Comparison of ENCODE assay signal across 1 cellular context in genomic region chr9:35096035-35096849, GRCh38.
TF ChIP-seq lines count a peak whose summit lies in the region.

Gene PIGO, minus strand, starts transcription at chr9:35096591. Its CDS starts 1,026 bp downstream, at chr9:35095565.

TF ChIP-seq in HepG2, 621 proteins besides CTCF, POLR2A, EP300 and RAD21 (continued from another document and continues in another):
- TF ChIP-seq ELF1 (CRISPR knock-in tag; IDR thresholded peaks at IDR 0.05) (peak; percentile 99), ZNF569 (CRISPR knock-in tag; IDR thresholded peaks at IDR 0.05; ENCODE audit: borderline replicate concordance) (no peak), ERF (CRISPR knock-in tag; IDR thresholded peaks at IDR 0.05) (peak; percentile 83), ZNF281 (CRISPR knock-in tag; IDR thresholded peaks at IDR 0.05; ENCODE audit: borderline replicate concordance) (peak; percentile 9; the same call in 1 of the 2 replicates), GMEB1 (CRISPR knock-in tag; IDR thresholded peaks at IDR 0.05; ENCODE audit: borderline replicate concordance) (peak; percentile 94), BRF2 (CRISPR knock-in tag; IDR thresholded peaks at IDR 0.05) (peak; percentile 60; the same call in 1 of the 2 replicates), ZBTB8A (CRISPR knock-in tag; IDR thresholded peaks at IDR 0.05; ENCODE audit: borderline replicate concordance, low read depth) (peak; percentile 95; the same call in 1 of the 2 replicates), FOSL2 (CRISPR knock-in tag; IDR thresholded peaks at IDR 0.05) (peak; percentile 50), SP5 (CRISPR knock-in tag; IDR thresholded peaks at IDR 0.05; ENCODE audit: borderline replicate concordance, low read depth) (peak; percentile 12; the same call in 1 of the 2 replicates), HOXA7 (CRISPR knock-in tag; IDR thresholded peaks at IDR 0.05) (no peak), ZNF816 (CRISPR knock-in tag; IDR thresholded peaks at IDR 0.05; ENCODE audit: borderline replicate concordance) (peak; percentile 94), RBM39 (IDR thresholded peaks at IDR 0.05; ENCODE audit: low read depth, low read length, poor library complexity, severe bottlenecking) (peak; percentile 93), GABPB1 (CRISPR knock-in tag; IDR thresholded peaks at IDR 0.05) (peak; percentile 97), ZNF639 (CRISPR knock-in tag; conservative IDR thresholded peaks at IDR 0.05) (peak; percentile 75), MIER3 (CRISPR knock-in tag; IDR thresholded peaks at IDR 0.05; ENCODE audit: borderline replicate concordance) (no peak; the same call in 1 of the 2 replicates), PLRG1 (conservative IDR thresholded peaks at IDR 0.05) (no peak), ZNF790 (CRISPR knock-in tag; IDR thresholded peaks at IDR 0.05; ENCODE audit: borderline replicate concordance) (peak; percentile 79; the same call in 1 of the 2 replicates), ZNF251 (CRISPR knock-in tag; IDR thresholded peaks at IDR 0.05) (peak; percentile 93; the same call in 1 of the 2 replicates), ELF3 (CRISPR knock-in tag; IDR thresholded peaks at IDR 0.05) (peak; percentile 94), AHR (CRISPR knock-in tag; IDR thresholded peaks at IDR 0.05) (0 out of 2 replicates have a peak, but pooled peaks have one; percentile 54), ZBTB43 (CRISPR knock-in tag; conservative IDR thresholded peaks at IDR 0.05) (no peak), SRSF4 (IDR thresholded peaks at IDR 0.05; ENCODE audit: low read depth, low read length, poor library complexity, severe bottlenecking) (no peak), MAZ (IDR thresholded peaks at IDR 0.05; ENCODE audit: borderline replicate concordance, low read depth, low read length) (peak; percentile 71; the same call in 1 of the 2 replicates), MAZ (CRISPR knock-in tag; IDR thresholded peaks at IDR 0.05; ENCODE audit: low read depth) (peak; percentile 95), ZSCAN22 (CRISPR knock-in tag; IDR thresholded peaks at IDR 0.05) (peak; percentile 56; the same call in 1 of the 2 replicates), ZNF556 (CRISPR knock-in tag; IDR thresholded peaks at IDR 0.05; ENCODE audit: borderline replicate concordance) (peak; percentile 99), ZNF737 (CRISPR knock-in tag; IDR thresholded peaks at IDR 0.05; ENCODE audit: borderline replicate concordance) (peak; percentile 93; the same call in 1 of the 2 replicates), ZNF232 (CRISPR knock-in tag; IDR thresholded peaks at IDR 0.05; ENCODE audit: borderline replicate concordance) (peak; percentile 70; the same call in 1 of the 2 replicates), SIX1 (CRISPR knock-in tag; IDR thresholded peaks at IDR 0.05; ENCODE audit: borderline replicate concordance) (no peak)
- TF ChIP-seq, protein P1, sequence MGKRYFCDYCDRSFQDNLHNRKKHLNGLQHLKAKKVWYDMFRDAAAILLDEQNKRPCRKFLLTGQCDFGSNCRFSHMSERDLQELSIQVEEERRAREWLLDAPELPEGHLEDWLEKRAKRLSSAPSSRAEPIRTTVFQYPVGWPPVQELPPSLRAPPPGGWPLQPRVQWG (CRISPR knock-in tag; IDR thresholded peaks at IDR 0.05; ENCODE audit: borderline replicate concordance, low read depth), result no peak
- TF ChIP-seq, protein P2, sequence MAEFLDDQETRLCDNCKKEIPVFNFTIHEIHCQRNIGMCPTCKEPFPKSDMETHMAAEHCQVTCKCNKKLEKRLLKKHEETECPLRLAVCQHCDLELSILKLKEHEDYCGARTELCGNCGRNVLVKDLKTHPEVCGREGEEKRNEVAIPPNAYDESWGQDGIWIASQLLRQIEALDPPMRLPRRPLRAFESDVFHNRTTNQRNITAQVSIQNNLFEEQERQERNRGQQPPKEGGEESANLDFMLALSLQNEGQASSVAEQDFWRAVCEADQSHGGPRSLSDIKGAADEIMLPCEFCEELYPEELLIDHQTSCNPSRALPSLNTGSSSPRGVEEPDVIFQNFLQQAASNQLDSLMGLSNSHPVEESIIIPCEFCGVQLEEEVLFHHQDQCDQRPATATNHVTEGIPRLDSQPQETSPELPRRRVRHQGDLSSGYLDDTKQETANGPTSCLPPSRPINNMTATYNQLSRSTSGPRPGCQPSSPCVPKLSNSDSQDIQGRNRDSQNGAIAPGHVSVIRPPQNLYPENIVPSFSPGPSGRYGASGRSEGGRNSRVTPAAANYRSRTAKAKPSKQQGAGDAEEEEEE (CRISPR knock-in tag; IDR thresholded peaks at IDR 0.05; ENCODE audit: borderline replicate concordance), result no peak
- TF ChIP-seq, protein P3, sequence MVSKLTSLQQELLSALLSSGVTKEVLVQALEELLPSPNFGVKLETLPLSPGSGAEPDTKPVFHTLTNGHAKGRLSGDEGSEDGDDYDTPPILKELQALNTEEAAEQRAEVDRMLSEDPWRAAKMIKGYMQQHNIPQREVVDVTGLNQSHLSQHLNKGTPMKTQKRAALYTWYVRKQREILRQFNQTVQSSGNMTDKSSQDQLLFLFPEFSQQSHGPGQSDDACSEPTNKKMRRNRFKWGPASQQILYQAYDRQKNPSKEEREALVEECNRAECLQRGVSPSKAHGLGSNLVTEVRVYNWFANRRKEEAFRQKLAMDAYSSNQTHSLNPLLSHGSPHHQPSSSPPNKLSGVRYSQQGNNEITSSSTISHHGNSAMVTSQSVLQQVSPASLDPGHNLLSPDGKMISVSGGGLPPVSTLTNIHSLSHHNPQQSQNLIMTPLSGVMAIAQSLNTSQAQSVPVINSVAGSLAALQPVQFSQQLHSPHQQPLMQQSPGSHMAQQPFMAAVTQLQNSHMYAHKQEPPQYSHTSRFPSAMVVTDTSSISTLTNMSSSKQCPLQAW (CRISPR knock-in tag; IDR thresholded peaks at IDR 0.05), result peak; percentile 78
- TF ChIP-seq, protein P4, sequence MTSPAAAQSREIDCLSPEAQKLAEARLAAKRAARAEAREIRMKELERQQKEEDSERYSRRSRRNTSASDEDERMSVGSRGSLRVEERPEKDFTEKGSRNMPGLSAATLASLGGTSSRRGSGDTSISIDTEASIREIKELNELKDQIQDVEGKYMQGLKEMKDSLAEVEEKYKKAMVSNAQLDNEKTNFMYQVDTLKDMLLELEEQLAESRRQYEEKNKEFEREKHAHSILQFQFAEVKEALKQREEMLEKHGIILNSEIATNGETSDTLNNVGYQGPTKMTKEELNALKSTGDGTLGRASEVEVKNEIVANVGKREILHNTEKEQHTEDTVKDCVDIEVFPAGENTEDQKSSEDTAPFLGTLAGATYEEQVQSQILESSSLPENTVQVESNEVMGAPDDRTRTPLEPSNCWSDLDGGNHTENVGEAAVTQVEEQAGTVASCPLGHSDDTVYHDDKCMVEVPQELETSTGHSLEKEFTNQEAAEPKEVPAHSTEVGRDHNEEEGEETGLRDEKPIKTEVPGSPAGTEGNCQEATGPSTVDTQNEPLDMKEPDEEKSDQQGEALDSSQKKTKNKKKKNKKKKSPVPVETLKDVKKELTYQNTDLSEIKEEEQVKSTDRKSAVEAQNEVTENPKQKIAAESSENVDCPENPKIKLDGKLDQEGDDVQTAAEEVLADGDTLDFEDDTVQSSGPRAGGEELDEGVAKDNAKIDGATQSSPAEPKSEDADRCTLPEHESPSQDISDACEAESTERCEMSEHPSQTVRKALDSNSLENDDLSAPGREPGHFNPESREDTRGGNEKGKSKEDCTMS (CRISPR knock-in tag; conservative IDR thresholded peaks at IDR 0.05), result no peak
- TF ChIP-seq, protein P5, sequence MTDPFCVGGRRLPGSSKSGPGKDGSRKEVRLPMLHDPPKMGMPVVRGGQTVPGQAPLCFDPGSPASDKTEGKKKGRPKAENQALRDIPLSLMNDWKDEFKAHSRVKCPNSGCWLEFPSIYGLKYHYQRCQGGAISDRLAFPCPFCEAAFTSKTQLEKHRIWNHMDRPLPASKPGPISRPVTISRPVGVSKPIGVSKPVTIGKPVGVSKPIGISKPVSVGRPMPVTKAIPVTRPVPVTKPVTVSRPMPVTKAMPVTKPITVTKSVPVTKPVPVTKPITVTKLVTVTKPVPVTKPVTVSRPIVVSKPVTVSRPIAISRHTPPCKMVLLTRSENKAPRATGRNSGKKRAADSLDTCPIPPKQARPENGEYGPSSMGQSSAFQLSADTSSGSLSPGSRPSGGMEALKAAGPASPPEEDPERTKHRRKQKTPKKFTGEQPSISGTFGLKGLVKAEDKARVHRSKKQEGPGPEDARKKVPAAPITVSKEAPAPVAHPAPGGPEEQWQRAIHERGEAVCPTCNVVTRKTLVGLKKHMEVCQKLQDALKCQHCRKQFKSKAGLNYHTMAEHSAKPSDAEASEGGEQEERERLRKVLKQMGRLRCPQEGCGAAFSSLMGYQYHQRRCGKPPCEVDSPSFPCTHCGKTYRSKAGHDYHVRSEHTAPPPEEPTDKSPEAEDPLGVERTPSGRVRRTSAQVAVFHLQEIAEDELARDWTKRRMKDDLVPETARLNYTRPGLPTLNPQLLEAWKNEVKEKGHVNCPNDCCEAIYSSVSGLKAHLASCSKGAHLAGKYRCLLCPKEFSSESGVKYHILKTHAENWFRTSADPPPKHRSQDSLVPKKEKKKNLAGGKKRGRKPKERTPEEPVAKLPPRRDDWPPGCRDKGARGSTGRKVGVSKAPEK (CRISPR knock-in tag; IDR thresholded peaks at IDR 0.05; ENCODE audit: borderline replicate concordance), result no peak
- TF ChIP-seq, protein P6, sequence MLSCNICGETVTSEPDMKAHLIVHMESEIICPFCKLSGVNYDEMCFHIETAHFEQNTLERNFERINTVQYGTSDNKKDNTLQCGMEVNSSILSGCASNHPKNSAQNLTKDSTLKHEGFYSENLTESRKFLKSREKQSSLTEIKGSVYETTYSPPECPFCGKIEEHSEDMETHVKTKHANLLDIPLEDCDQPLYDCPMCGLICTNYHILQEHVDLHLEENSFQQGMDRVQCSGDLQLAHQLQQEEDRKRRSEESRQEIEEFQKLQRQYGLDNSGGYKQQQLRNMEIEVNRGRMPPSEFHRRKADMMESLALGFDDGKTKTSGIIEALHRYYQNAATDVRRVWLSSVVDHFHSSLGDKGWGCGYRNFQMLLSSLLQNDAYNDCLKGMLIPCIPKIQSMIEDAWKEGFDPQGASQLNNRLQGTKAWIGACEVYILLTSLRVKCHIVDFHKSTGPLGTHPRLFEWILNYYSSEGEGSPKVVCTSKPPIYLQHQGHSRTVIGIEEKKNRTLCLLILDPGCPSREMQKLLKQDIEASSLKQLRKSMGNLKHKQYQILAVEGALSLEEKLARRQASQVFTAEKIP (CRISPR knock-in tag; IDR thresholded peaks at IDR 0.05; ENCODE audit: borderline replicate concordance), result no peak
